In the genomic region with DNA sequence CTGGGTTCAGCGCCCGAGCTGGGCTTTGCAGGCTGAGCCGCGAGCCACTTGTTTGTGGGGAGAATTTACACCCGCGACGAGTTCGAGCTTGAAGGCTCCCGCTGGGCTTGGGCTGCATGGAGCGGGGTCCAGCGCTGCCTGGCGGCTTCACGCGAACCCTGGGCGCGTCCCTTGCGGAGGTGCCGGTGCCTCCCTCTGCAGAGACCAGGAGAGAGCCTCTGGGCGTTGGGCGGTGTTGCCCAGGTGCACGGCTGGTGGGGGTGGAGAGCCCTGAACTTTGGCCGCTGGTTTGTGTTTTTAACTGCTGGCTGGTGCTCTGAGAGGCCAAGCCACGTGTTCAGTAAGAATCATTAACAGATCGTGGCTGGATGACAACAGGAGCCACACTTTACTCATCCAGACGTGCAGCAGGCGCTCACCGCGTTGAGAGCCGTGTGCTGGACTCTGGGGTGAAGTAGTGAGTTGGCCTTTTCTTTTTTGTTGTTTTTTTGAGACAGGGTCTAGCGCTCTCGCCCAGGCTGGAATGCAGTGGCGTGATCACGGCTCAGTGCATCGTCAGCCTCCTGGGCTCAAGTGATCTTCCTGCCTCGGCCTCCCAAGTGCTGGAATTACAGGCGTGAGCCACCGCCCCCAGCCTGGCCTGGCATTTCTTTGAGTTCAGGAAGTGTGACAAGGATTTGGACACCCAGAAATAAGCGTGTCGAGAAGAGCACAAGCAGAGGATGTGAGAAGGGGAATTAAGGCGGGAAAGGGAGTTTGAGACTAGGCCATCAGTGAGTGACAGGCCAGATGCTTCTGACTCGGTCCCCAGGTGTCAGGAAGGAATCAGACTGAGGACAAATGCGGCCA, we compare ENCODE assay signal across 8 cellular contexts. TPM values are rescaled to one million over a fixed set of nuclear protein-coding genes. Genes with fewer than 3 reads are reported as not detected.
DNase-seq lines count a peak whose midpoint lies in the region; ATAC-seq and TF ChIP-seq lines count a peak whose summit lies in the region.

No MANE protein-coding gene starts in this region.

- TF ChIP-seq CTCF in adrenal gland (IDR thresholded peaks at IDR 0.05) = no peak

- H3K27ac ChIP-seq in adrenal gland (peak overlapping the region in 3 of 5 donors; percentile 45 to 81 (median 59)), skin epidermis (peak overlapping the region in 20 of 21 experiments; percentile 84 to 96 (median 92))

- peak overlapping the region; percentile 90 to 99 (median 94) for H3K4me3 Mint-ChIP-seq in IgD-negative memory B cell

- no peaks in the 10 kb centered on the region for H3K27me3 ChIP-seq in adrenal gland

- peaks cover 8 to 10% of the 10 kb centered on the region in 2 donors for H3K4me1 ChIP-seq in adrenal gland (replicated peaks in 1 of 2)

- no peaks in the 10 kb centered on the region for H3K9me3 ChIP-seq in adrenal gland (replicated peaks in 1 of 3)

- peak overlapping the region in 2 of 3 donors; percentile 82 to 88 for H3K27ac Mint-ChIP-seq in IgD-negative memory B cell

- TF ChIP-seq POLR2A in adrenal gland (IDR thresholded peaks at IDR 0.05) = no peak

- WGBS in adrenal gland, 4 donors = 12 to 26% (median 14%) methylated on average over 18 to 42 of the region's 42 CpGs

- peak overlapping the region; percentile 42 to 82 (median 68) for H3K4me3 ChIP-seq in adrenal gland
- peak overlapping the region; percentile 82 for H3K4me3 ChIP-seq in iPS-11a (ENCODE audit: low read depth, low read length)
- peak overlapping the region; percentile 64 to 90 (median 74) for H3K4me3 ChIP-seq in skin epidermis

- peaks cover 4% of the 10 kb centered on the region for H3K36me3 Mint-ChIP-seq in IgD-negative memory B cell

- H3K4me1 Mint-ChIP-seq in IgD-negative memory B cell = peaks cover 4 to 9% (median 8%) of the 10 kb centered on the region in 3 donors

- no peaks in the 10 kb centered on the region for H3K9me3 Mint-ChIP-seq in IgD-negative memory B cell

- no peaks in the 10 kb centered on the region for H3K27me3 Mint-ChIP-seq in IgD-negative memory B cell

- H3K36me3 ChIP-seq in adrenal gland (replicated peaks in 1 of 2) = peaks cover 0 to 28% of the 10 kb centered on the region in 2 donors

- DNase-seq in activated CD4-positive, CD25-positive, alpha-beta regulatory T cell treated with anti-CD3 and anti-CD28 coated beads, Interleukin-2, amount 50 U/mL, for 72 hours = no peak
- peak in 1 of 7 donors; percentile 22 for DNase-seq in adrenal gland
- no peak for DNase-seq in globus pallidus (ENCODE audit: low spot score)

- intact Hi-C loops in adrenal gland (cut with DNase I) = no loop called here

- ATAC-seq in activated CD4-positive, CD25-positive, alpha-beta regulatory T cell treated with anti-CD3 and anti-CD28 coated beads, Interleukin-2, amount 50 U/mL, for 24 hours = peak; percentile 18 to 31
- ATAC-seq in GM21723 (IDR thresholded peaks at IDR 0.05; ENCODE audit: unreplicated experiment) = peak; percentile 37

RNA-seq across cellular contexts. Expression of gene CDK10, which starts 0.8 kb away (rescaled TPM):
- 24.0 TPM for polyA plus RNA-seq in IgD-negative memory B cell
- total RNA-seq in adrenal gland = 100 to 1,000 TPM in 1 of 8 donors, 10 to 100 TPM in 7; 31.5 to 127 (median 58.2) TPM
- polyA plus RNA-seq in adrenal gland = 100 to 1,000 TPM in 2 of 3 donors, 10 to 100 TPM in 1; 29.5 to 289 (median 159) TPM

RNA-seq across cellular contexts. Expression of gene SPATA2L, which starts 14.2 kb away (rescaled TPM):
- 12.7 TPM for polyA plus RNA-seq in IgD-negative memory B cell
- total RNA-seq in adrenal gland = 10 to 100 TPM in 5 of 8 donors, 1 to 10 TPM in 3; 5.1 to 29.4 (median 11.2) TPM
- 10 to 100 TPM in 2 of 3 donors, under 1 TPM in 1; 0.20 to 17.5 (median 17.4) TPM for polyA plus RNA-seq in adrenal gland

RNA-seq across cellular contexts. Expression of gene SPATA33, which starts 29.7 kb away (rescaled TPM):
- polyA plus RNA-seq in IgD-negative memory B cell = 3.5 TPM
- 1 to 10 TPM; 1.9 to 7.5 (median 3.7) TPM for total RNA-seq in adrenal gland
- 10 to 100 TPM in 1 of 3 donors, 1 to 10 TPM in 2; 5.1 to 13.5 (median 6.5) TPM for polyA plus RNA-seq in adrenal gland

RNA-seq across cellular contexts. Expression of gene CHMP1A, which starts 29.8 kb away (rescaled TPM):
- polyA plus RNA-seq in IgD-negative memory B cell = 63.9 TPM
- 10 to 100 TPM; 61.0 to 100.0 (median 64.6) TPM for total RNA-seq in adrenal gland
- 10 to 100 TPM; 32.5 to 91.5 (median 79.0) TPM for polyA plus RNA-seq in adrenal gland

RNA-seq across cellular contexts. Expression of gene VPS9D1, which starts 33.4 kb away (rescaled TPM):
- 1.6 TPM for polyA plus RNA-seq in IgD-negative memory B cell
- total RNA-seq in adrenal gland = 10 to 100 TPM; 13.9 to 39.5 (median 23.2) TPM
- 100 to 1,000 TPM in 1 of 3 donors, 10 to 100 TPM in 1, 1 to 10 TPM in 1; 3.9 to 102 (median 62.3) TPM for polyA plus RNA-seq in adrenal gland
